Comparison of ENCODE assay signal across 2 cellular contexts in genomic region chr9:134322781-134323241, GRCh38.
A peak's percentile ranks its signal among the peaks of the same experiment; 100 is the strongest.
TF ChIP-seq lines count a peak whose summit lies in the region.

No MANE protein-coding gene starts in this region.

TF ChIP-seq in K562, 482 proteins besides CTCF, POLR2A, EP300 and RAD21:
- no peak for TF ChIP-seq SIN3B (IDR thresholded peaks at IDR 0.05; ENCODE audit: low read depth)
- TF ChIP-seq CBFA2T3 (IDR thresholded peaks at IDR 0.05): no peak
- TF ChIP-seq CEBPB (tag; IDR thresholded peaks at IDR 0.05): no peak
- TF ChIP-seq GABPA (tag; conservative IDR thresholded peaks at IDR 0.05; ENCODE audit: low read depth): no peak
- TF ChIP-seq, protein P1, sequence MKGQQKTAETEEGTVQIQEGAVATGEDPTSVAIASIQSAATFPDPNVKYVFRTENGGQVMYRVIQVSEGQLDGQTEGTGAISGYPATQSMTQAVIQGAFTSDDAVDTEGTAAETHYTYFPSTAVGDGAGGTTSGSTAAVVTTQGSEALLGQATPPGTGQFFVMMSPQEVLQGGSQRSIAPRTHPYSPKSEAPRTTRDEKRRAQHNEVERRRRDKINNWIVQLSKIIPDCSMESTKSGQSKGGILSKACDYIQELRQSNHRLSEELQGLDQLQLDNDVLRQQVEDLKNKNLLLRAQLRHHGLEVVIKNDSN (CRISPR knock-in tag; IDR thresholded peaks at IDR 0.05): 0 out of 2 replicates have a peak, but pooled peaks have one; percentile 13
- no peak for TF ChIP-seq HEY1 (CRISPR knock-in tag; IDR thresholded peaks at IDR 0.05; ENCODE audit: borderline replicate concordance)
- TF ChIP-seq CHCHD3 (CRISPR knock-in tag; IDR thresholded peaks at IDR 0.05): no peak
- no peak for TF ChIP-seq RNF219 (CRISPR knock-in tag; IDR thresholded peaks at IDR 0.05)
- no peak for TF ChIP-seq ATF3 (IDR thresholded peaks at IDR 0.05)
- TF ChIP-seq ATF3 (CRISPR knock-in tag; conservative IDR thresholded peaks at IDR 0.05): no peak

TF ChIP-seq in HepG2, 621 proteins besides CTCF, POLR2A, EP300 and RAD21:
- TF ChIP-seq FOXM1 (CRISPR knock-in tag; IDR thresholded peaks at IDR 0.05) (no peak), ZNF572 (CRISPR knock-in tag; IDR thresholded peaks at IDR 0.05) (peak; percentile 16; the same call in 1 of the 2 replicates)
